1 cellular context compared by ENCODE assay signal in genomic region chr14:23123419-23123818, GRCh38.
TF ChIP-seq lines count a peak whose summit lies in the region.

No MANE protein-coding gene starts in this region.

TF ChIP-seq in K562, 482 proteins besides CTCF, POLR2A, EP300 and RAD21:
- no peak for TF ChIP-seq STAT6 (CRISPR knock-in tag; IDR thresholded peaks at IDR 0.05)
- TF ChIP-seq HMG20A (CRISPR knock-in tag; conservative IDR thresholded peaks at IDR 0.05): no peak
- TF ChIP-seq NFIC (IDR thresholded peaks at IDR 0.05): peak; percentile 96
- TF ChIP-seq TCF3 (CRISPR knock-in tag; IDR thresholded peaks at IDR 0.05): peak; percentile 24
- TF ChIP-seq HMG20B (CRISPR knock-in tag; IDR thresholded peaks at IDR 0.05): no peak
- TF ChIP-seq HBP1 (CRISPR knock-in tag; IDR thresholded peaks at IDR 0.05): no peak
- peak; percentile 74; the same call in 1 of the 2 replicates for TF ChIP-seq TFAP4 (CRISPR knock-in tag; IDR thresholded peaks at IDR 0.05; ENCODE audit: borderline replicate concordance)
- TF ChIP-seq PBX2 (CRISPR knock-in tag; IDR thresholded peaks at IDR 0.05; ENCODE audit: low read depth): no peak
- peak; percentile 63 for TF ChIP-seq PBX2 (tag; conservative IDR thresholded peaks at IDR 0.05; ENCODE audit: low read depth)
- peak; percentile 35 for TF ChIP-seq CBFA2T3 (IDR thresholded peaks at IDR 0.05)
- TF ChIP-seq ARID1B (IDR thresholded peaks at IDR 0.05): 0 out of 2 replicates have a peak, but pooled peaks have one; percentile 18
- TF ChIP-seq NRF1 (conservative IDR thresholded peaks at IDR 0.05 in 1 of 2, IDR thresholded peaks at IDR 0.05 in 1 of 2): 0 out of 4 replicates have a peak, but pooled peaks of 1 of the 2 experiments have one; percentile 0
- TF ChIP-seq, protein P1, sequence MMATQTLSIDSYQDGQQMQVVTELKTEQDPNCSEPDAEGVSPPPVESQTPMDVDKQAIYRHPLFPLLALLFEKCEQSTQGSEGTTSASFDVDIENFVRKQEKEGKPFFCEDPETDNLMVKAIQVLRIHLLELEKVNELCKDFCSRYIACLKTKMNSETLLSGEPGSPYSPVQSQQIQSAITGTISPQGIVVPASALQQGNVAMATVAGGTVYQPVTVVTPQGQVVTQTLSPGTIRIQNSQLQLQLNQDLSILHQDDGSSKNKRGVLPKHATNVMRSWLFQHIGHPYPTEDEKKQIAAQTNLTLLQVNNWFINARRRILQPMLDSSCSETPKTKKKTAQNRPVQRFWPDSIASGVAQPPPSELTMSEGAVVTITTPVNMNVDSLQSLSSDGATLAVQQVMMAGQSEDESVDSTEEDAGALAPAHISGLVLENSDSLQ (IDR thresholded peaks at IDR 0.05): peak; percentile 93
- TF ChIP-seq TCF7 (IDR thresholded peaks at IDR 0.05; ENCODE audit: borderline replicate concordance): no peak
- TF ChIP-seq, protein P2, sequence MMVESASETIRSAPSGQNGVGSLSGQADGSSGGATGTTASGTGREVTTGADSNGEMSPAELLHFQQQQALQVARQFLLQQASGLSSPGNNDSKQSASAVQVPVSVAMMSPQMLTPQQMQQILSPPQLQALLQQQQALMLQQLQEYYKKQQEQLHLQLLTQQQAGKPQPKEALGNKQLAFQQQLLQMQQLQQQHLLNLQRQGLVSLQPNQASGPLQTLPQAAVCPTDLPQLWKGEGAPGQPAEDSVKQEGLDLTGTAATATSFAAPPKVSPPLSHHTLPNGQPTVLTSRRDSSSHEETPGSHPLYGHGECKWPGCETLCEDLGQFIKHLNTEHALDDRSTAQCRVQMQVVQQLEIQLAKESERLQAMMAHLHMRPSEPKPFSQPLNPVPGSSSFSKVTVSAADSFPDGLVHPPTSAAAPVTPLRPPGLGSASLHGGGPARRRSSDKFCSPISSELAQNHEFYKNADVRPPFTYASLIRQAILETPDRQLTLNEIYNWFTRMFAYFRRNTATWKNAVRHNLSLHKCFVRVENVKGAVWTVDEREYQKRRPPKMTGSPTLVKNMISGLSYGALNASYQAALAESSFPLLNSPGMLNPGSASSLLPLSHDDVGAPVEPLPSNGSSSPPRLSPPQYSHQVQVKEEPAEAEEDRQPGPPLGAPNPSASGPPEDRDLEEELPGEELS (CRISPR knock-in tag; IDR thresholded peaks at IDR 0.05; ENCODE audit: borderline replicate concordance): no peak
- TF ChIP-seq POLR2H (tag; IDR thresholded peaks at IDR 0.05; ENCODE audit: low read depth): no peak
- TF ChIP-seq CBFA2T2 (conservative IDR thresholded peaks at IDR 0.05): peak; percentile 21; the same call in 1 of the 2 replicates
TF ChIP-seq in K562: peak in this region for 9.
